In the genomic region with DNA sequence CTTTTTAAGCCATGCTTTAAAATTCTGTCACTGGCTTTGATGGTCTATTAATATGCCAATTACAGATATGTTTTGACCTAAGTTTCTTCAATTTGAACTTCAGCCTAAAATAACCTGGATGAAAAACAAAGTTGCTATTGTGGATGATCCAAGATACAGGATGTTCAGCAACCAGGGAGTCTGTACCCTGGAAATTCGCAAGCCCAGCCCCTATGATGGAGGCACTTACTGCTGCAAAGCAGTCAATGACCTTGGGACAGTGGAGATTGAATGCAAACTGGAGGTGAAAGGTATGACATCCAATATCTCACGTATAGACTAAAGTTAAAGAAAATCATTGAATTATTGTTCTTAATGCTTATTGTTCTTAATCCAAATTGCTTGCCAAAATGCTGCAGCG, we compare ENCODE assay signal across 20 cellular contexts. TPM values are rescaled to one million over a fixed set of nuclear protein-coding genes. Genes with fewer than 3 reads are reported as not detected.
"Had no signal": no experiment of that assay in that cellular context is flagged by ENCODE, and none has a peak within 500 bp of the region (broad histone marks: within the 10 kb centered on the region; RNA-seq: fewer than 3 reads in every experiment).

No MANE protein-coding gene starts in this region.

- DNase-seq: activated CD4-positive, alpha-beta memory T cell treated with anti-CD3 and anti-CD28 coated beads for 36 hours; activated CD4-positive, alpha-beta T cell treated with anti-CD3 and anti-CD28 coated beads, Interleukin-2, amount 10 ng/mL, durations not matched to agents 7 days and 5 days; activated CD4-positive, CD25-positive, alpha-beta regulatory T cell; activated CD8-positive, alpha-beta memory T cell treated with anti-CD3 and anti-CD28 coated beads for 24 hours; activated gamma-delta T cell; activated naive CD4-positive, alpha-beta T cell treated with anti-CD3 and anti-CD28 coated beads for 36 hours; activated T-cell treated with anti-CD3 and anti-CD28 coated beads, Interleukin-2, amount 50 U/mL, for 4 hours; central memory CD4-positive, alpha-beta T cell; Karpas-422; NCI-H1105 treated with DMSO at 0.1 percent for 48 hours; NCI-H1436 treated with DMSO at 0.1 percent for 48 hours; NCI-H187; NCI-H2081; NCI-H510A treated with DMSO at 0.1 percent for 48 hours; NCI-H69; SIG-M5; T-helper 2 cell; T1000 had no signal

- ATAC-seq: activated T-cell treated with anti-CD3 and anti-CD28 coated beads, Interleukin-2, amount 50 U/mL, for 4 hours had no signal

- FAIRE-seq: RCC 7860, TTC549 had no signal

RNA-seq across cellular contexts. Expression of gene SYCP3, which starts 59.0 kb away (rescaled TPM):
- total RNA-seq: activated naive CD4-positive, alpha-beta T cell treated with anti-CD3 and anti-CD28 coated beads for 36 hours had no signal
